Comparison of ENCODE assay signal across 8 cellular contexts in genomic region chr15:68230157-68231100, GRCh38. TPM values are rescaled to one million over a fixed set of nuclear protein-coding genes. Genes with fewer than 3 reads are reported as not detected.
DNase-seq lines count a peak whose midpoint lies in the region; ATAC-seq and TF ChIP-seq lines count a peak whose summit lies in the region.

No MANE protein-coding gene starts in this region.

- intact Hi-C loops in psoas muscle (cut with DNase I): no loop called here

- H3K4me3 ChIP-seq in BJ (ENCODE audit: low read depth, low read length): peak overlapping the region; percentile 82
- H3K4me3 ChIP-seq in fibroblast of the aortic adventitia (ENCODE audit: low read depth, low read length): peak overlapping the region; percentile 78
- peak overlapping the region; percentile 96 for H3K4me3 ChIP-seq in psoas muscle

- 59 to 61% (median 61%) methylated on average over 20 of the region's 20 CpGs for WGBS in psoas muscle, 3 donors

- DNase-seq in BJ (ENCODE audit: low read depth): no peak
- no peak for DNase-seq in T-cell
- no peak for DNase-seq in fibroblast of the aortic adventitia (ENCODE audit: low read depth)
- no peak for DNase-seq in psoas muscle
- no peak for DNase-seq in GM19240 (ENCODE audit: insufficient read length, low spot score)

- POLR2A ChIA-PET in BJ (lab: Charles Lee) (no interaction called here), T-cell (lab: Charles Lee) (interaction anchor here in 1 of 2 donors (0.5 kb wide), 1 partner anchor 364 kb away, joined by 9 read pairs; no protein-coding TSS in a partner anchor)

- H3K9me3 Mint-ChIP-seq in T-cell: no peaks in the 10 kb centered on the region

- H3K36me3 ChIP-seq in BJ (ENCODE audit: control insufficient read depth, insufficient read depth, low read length): no peaks in the 10 kb centered on the region
- no peaks in the 10 kb centered on the region for H3K36me3 ChIP-seq in psoas muscle (ENCODE audit: insufficient read depth in 1 of 2, low read depth in 1 of 2)

- no peak for TF ChIP-seq CTCF in BJ (IDR thresholded peaks at IDR 0.05; ENCODE audit: insufficient read depth, low read depth, low read length)
- no peak for TF ChIP-seq CTCF in fibroblast of the aortic adventitia (IDR thresholded peaks at IDR 0.05; ENCODE audit: insufficient read depth, low read length)
- no peak for TF ChIP-seq CTCF in psoas muscle (IDR thresholded peaks at IDR 0.05)

- peaks cover 15% of the 10 kb centered on the region for H3K4me1 ChIP-seq in psoas muscle

- H3K9me3 ChIP-seq in psoas muscle: no peaks in the 10 kb centered on the region

- peaks cover 20 to 32% (median 27%) of the 10 kb centered on the region in 3 donors for H3K4me1 Mint-ChIP-seq in T-cell

- H3K36me3 Mint-ChIP-seq in T-cell: no peaks in the 10 kb centered on the region

- peak overlapping the region; percentile 86 to 90 for H3K27ac Mint-ChIP-seq in T-cell

- H3K27ac ChIP-seq in psoas muscle: peak overlapping the region; percentile 86

- CTCF ChIA-PET in BJ (lab: Yijun Ruan, JAX): interaction anchor here (0.9 kb wide), 1 partner anchor 12 kb away, joined by 3 read pairs; no protein-coding TSS in a partner anchor
- CTCF ChIA-PET in T-cell (lab: Charles Lee): interaction anchor here in 1 of 2 donors (1.4 kb wide), 1 partner anchor 47 kb away, joined by 4 read pairs; the partner anchor contains the start of gene FEM1B

- H3K4me3 Mint-ChIP-seq in T-cell: peak overlapping the region; percentile 77 to 94 (median 90)

- H3K27me3 Mint-ChIP-seq in T-cell: peaks cover 4 to 7% of the 10 kb centered on the region in 2 donors

- ATAC-seq in GM21528 (IDR thresholded peaks at IDR 0.05; ENCODE audit: low FRiP score, unreplicated experiment) (peak; percentile 4), T-cell (replicated peaks in 1 of 4) (no peak), psoas muscle (no peak), GM19395 (IDR thresholded peaks at IDR 0.05; ENCODE audit: unreplicated experiment) (no peak), HG02884 (IDR thresholded peaks at IDR 0.05; ENCODE audit: unreplicated experiment) (no peak)

- H3K27me3 ChIP-seq in BJ (ENCODE audit: control insufficient read depth, insufficient read depth, low read length): no peaks in the 10 kb centered on the region
- no peaks in the 10 kb centered on the region for H3K27me3 ChIP-seq in psoas muscle (ENCODE audit: insufficient read depth in 3 of 3, low read length in 2 of 3)

RNA-seq across cellular contexts. Expression of gene CLN6, which starts 0.9 kb away (rescaled TPM):
- polyA plus RNA-seq in BJ (2011; rRNA removed) (22.1 and 25.4 TPM in 2 replicates), psoas muscle (10 to 100 TPM; 11.4 to 22.2 (median 13.1) TPM)
- 25.1 and 27.1 TPM in 2 replicates for polyA minus RNA-seq in BJ (2011; rRNA and poly(A)+ RNA removed)
- total RNA-seq in T-cell (10 to 100 TPM; 15.4 to 24.0 (median 17.9) TPM), fibroblast of the aortic adventitia (ENCODE audit: low replicate concordance) (8.9 and 25.9 TPM in 2 replicates), psoas muscle (10 to 100 TPM in 3 of 4 donors, 1 to 10 TPM in 1; 8.3 to 14.7 (median 13.2) TPM)

RNA-seq across cellular contexts. Expression of gene CALML4, which starts 25.3 kb away (rescaled TPM):
- polyA plus RNA-seq in BJ (2011; rRNA removed) (0.47 and 1.2 TPM in 2 replicates), psoas muscle (1 to 10 TPM in 2 of 3 donors, under 1 TPM in 1; 0.85 to 1.5 (median 1.4) TPM)
- 0.31 and 0.33 TPM in 2 replicates for polyA minus RNA-seq in BJ (2011; rRNA and poly(A)+ RNA removed)
- total RNA-seq in T-cell (1 to 10 TPM; 2.4 to 5.4 (median 3.3) TPM), fibroblast of the aortic adventitia (ENCODE audit: low replicate concordance) (2.6 and 2.7 TPM in 2 replicates), psoas muscle (1 to 10 TPM; 1.0 to 2.2 (median 1.3) TPM)

RNA-seq across cellular contexts. Expression of gene FEM1B, which starts 47.1 kb away (rescaled TPM):
- polyA plus RNA-seq in BJ (2011; rRNA removed) (58.3 and 78.4 TPM in 2 replicates), psoas muscle (10 to 100 TPM; 23.5 to 68.0 (median 48.1) TPM)
- 126 and 127 TPM in 2 replicates for polyA minus RNA-seq in BJ (2011; rRNA and poly(A)+ RNA removed)
- total RNA-seq in T-cell (10 to 100 TPM; 36.9 to 75.8 (median 55.3) TPM), fibroblast of the aortic adventitia (ENCODE audit: low replicate concordance) (42.4 and 45.5 TPM in 2 replicates), psoas muscle (100 to 1,000 TPM in 2 of 4 donors, 10 to 100 TPM in 2; 69.3 to 188 (median 111) TPM)
